ENCODE assay signal across 8 cellular contexts in genomic region chr13:91399189-91400093, GRCh38. TPM values are rescaled to one million over a fixed set of nuclear protein-coding genes. Genes with fewer than 3 reads are reported as not detected.
DNase-seq lines count a peak whose midpoint lies in the region; ATAC-seq and TF ChIP-seq lines count a peak whose summit lies in the region.

No MANE protein-coding gene starts in this region.

- no peaks in the 10 kb centered on the region for H3K36me3 ChIP-seq in iPS-20b (ENCODE audit: insufficient read depth, low read depth, low read length)

- H3K4me3 ChIP-seq in iPS-20b (ENCODE audit: low read length): peak overlapping the region; percentile 74

- peaks cover 45 to 62% (median 55%) of the 10 kb centered on the region in 3 donors for H3K27me3 Mint-ChIP-seq in CD14-positive monocyte (ENCODE audit: low read depth in 3 of 3)
- H3K27me3 Mint-ChIP-seq in activated CD4-positive, alpha-beta memory T cell treated with anti-CD3 and anti-CD28 coated beads for 36 hours: peaks cover 37% of the 10 kb centered on the region
- peaks cover 11% of the 10 kb centered on the region for H3K27me3 Mint-ChIP-seq in stimulated activated memory B cell treated with anti-CD40 and anti-IgM and Interleukin-4, amounts not matched to agents 10 μg/mL and 1 μg/mL and 100 μg/mL, for 72 hours

- POLR2A ChIA-PET in activated CD4-positive, alpha-beta memory T cell treated with anti-CD3 and anti-CD28 coated beads for 36 hours (lab: Charles Lee): interaction anchor here (0.8 kb wide), 1 partner anchor 52 kb away, joined by 5 read pairs; the partner anchor contains the start of gene MIR17HG

- no peaks in the 10 kb centered on the region for H3K4me1 ChIP-seq in iPS-20b (ENCODE audit: insufficient read depth, low read length)

- no peak for DNase-seq in CD14-positive monocyte (ENCODE audit: low spot score)
- DNase-seq in activated CD4-positive, alpha-beta memory T cell treated with anti-CD3 and anti-CD28 coated beads for 36 hours: no peak
- no peak for DNase-seq in NCI-H82 (lab: John Stamatoyannopoulos, UW)
- no peak for DNase-seq in A172 (ENCODE audit: low spot score)

- H3K27ac Mint-ChIP-seq in CD14-positive monocyte: no peak overlapping the region
- H3K27ac Mint-ChIP-seq in activated CD4-positive, alpha-beta memory T cell treated with anti-CD3 and anti-CD28 coated beads for 36 hours: no peak overlapping the region
- peak overlapping the region; percentile 59 for H3K27ac Mint-ChIP-seq in stimulated activated memory B cell treated with anti-CD40 and anti-IgM and Interleukin-4, amounts not matched to agents 10 μg/mL and 1 μg/mL and 100 μg/mL, for 72 hours

- peak; percentile 15 for ATAC-seq in GM21786 (IDR thresholded peaks at IDR 0.05; ENCODE audit: unreplicated experiment)
- ATAC-seq in stimulated activated memory B cell treated with anti-CD40 and anti-IgM and Interleukin-4, amounts not matched to agents 10 μg/mL and 1 μg/mL and 100 μg/mL, for 72 hours: peak; percentile 31
- ATAC-seq in activated CD4-positive, CD25-positive, alpha-beta regulatory T cell treated with anti-CD3 and anti-CD28 coated beads, Interleukin-2, amount 50 U/mL, for 24 hours: no peak

- H3K27me3 ChIP-seq in iPS-20b (ENCODE audit: insufficient read depth, low read length): peaks cover 71% of the 10 kb centered on the region

- TF ChIP-seq CTCF in CD14-positive monocyte (IDR thresholded peaks at IDR 0.05): no peak

- CTCF ChIA-PET in activated CD4-positive, alpha-beta memory T cell treated with anti-CD3 and anti-CD28 coated beads for 36 hours (lab: Charles Lee): interaction anchor here (0.9 to 1.9 kb wide), 4 partner anchors 10 to 18 kb away, joined by 3 to 5 read pairs (median 4); no protein-coding TSS in a partner anchor

- H3K4me1 Mint-ChIP-seq in CD14-positive monocyte: peaks cover 21% of the 10 kb centered on the region
- H3K4me1 Mint-ChIP-seq in activated CD4-positive, alpha-beta memory T cell treated with anti-CD3 and anti-CD28 coated beads for 36 hours (ENCODE audit: low read depth): peaks cover 9% of the 10 kb centered on the region
- H3K4me1 Mint-ChIP-seq in stimulated activated memory B cell treated with anti-CD40 and anti-IgM and Interleukin-4, amounts not matched to agents 10 μg/mL and 1 μg/mL and 100 μg/mL, for 72 hours: peaks cover 39% of the 10 kb centered on the region

- H3K4me3 Mint-ChIP-seq in CD14-positive monocyte: peak overlapping the region; percentile 72 to 89
- H3K4me3 Mint-ChIP-seq in activated CD4-positive, alpha-beta memory T cell treated with anti-CD3 and anti-CD28 coated beads for 36 hours: peak overlapping the region; percentile 69
- H3K4me3 Mint-ChIP-seq in stimulated activated memory B cell treated with anti-CD40 and anti-IgM and Interleukin-4, amounts not matched to agents 10 μg/mL and 1 μg/mL and 100 μg/mL, for 72 hours: peak overlapping the region; percentile 81

- no peaks in the 10 kb centered on the region for H3K36me3 Mint-ChIP-seq in CD14-positive monocyte
- no peaks in the 10 kb centered on the region for H3K36me3 Mint-ChIP-seq in activated CD4-positive, alpha-beta memory T cell treated with anti-CD3 and anti-CD28 coated beads for 36 hours
- no peaks in the 10 kb centered on the region for H3K36me3 Mint-ChIP-seq in stimulated activated memory B cell treated with anti-CD40 and anti-IgM and Interleukin-4, amounts not matched to agents 10 μg/mL and 1 μg/mL and 100 μg/mL, for 72 hours

- H3K9me3 Mint-ChIP-seq in CD14-positive monocyte: peaks cover 0 to 9% (median 4%) of the 10 kb centered on the region in 7 donors
- H3K9me3 Mint-ChIP-seq in activated CD4-positive, alpha-beta memory T cell treated with anti-CD3 and anti-CD28 coated beads for 36 hours: no peaks in the 10 kb centered on the region
- no peaks in the 10 kb centered on the region for H3K9me3 Mint-ChIP-seq in stimulated activated memory B cell treated with anti-CD40 and anti-IgM and Interleukin-4, amounts not matched to agents 10 μg/mL and 1 μg/mL and 100 μg/mL, for 72 hours

- no peaks in the 10 kb centered on the region for H3K9me3 ChIP-seq in iPS-20b (ENCODE audit: insufficient read depth, low read depth, low read length)

- intact Hi-C loops in CD14-positive monocyte (cut with micrococcal nuclease): loop anchor here in 1 of 2 donors (10.0 kb wide), 1 partner anchor 55 kb away; the partner anchor contains the start of gene MIR17HG
- intact Hi-C loops in activated CD4-positive, alpha-beta memory T cell treated with anti-CD3 and anti-CD28 coated beads for 36 hours (cut with micrococcal nuclease): loop anchor here (2.0 kb wide), 1 partner anchor 87 kb away; no protein-coding TSS in a partner anchor

- H3K27ac ChIP-seq in iPS-20b (ENCODE audit: low read length): no peak overlapping the region

- H3K9ac ChIP-seq in iPS-20b (ENCODE audit: low read depth, low read length): no peak overlapping the region

RNA-seq across cellular contexts. Expression of gene GPC5, which starts 1.0 kb away (rescaled TPM):
- not detected for polyA plus RNA-seq in CD14-positive monocyte
- total RNA-seq in activated CD4-positive, alpha-beta memory T cell treated with anti-CD3 and anti-CD28 coated beads for 36 hours: under 1 TPM; 0.17 to 0.29 TPM
- not detected in 2 replicates for total RNA-seq in A172 (2014; rRNA removed; shearing (Covaris generic))

RNA-seq across cellular contexts. Expression of gene MIR17HG, which starts 52.0 kb away (rescaled TPM):
- polyA plus RNA-seq in CD14-positive monocyte: under 1 TPM; 0.05 to 0.30 TPM
- 10 to 100 TPM; 19.5 to 22.0 TPM for total RNA-seq in activated CD4-positive, alpha-beta memory T cell treated with anti-CD3 and anti-CD28 coated beads for 36 hours
- total RNA-seq in A172 (2014; rRNA removed; shearing (Covaris generic)): 2.1 and 3.7 TPM in 2 replicates

Comparison
In these comparisons a context has a peak if more than half of its experiments do, and no peak if none do; other contexts are left out.
1. ATAC-seq: peak in GM21786 (single experiment) and stimulated activated memory B cell treated with anti-CD40 and anti-IgM and Interleukin-4, amounts not matched to agents 10 μg/mL and 1 μg/mL and 100 μg/mL, for 72 hours (single experiment); none in activated CD4-positive, CD25-positive, alpha-beta regulatory T cell treated with anti-CD3 and anti-CD28 coated beads, Interleukin-2, amount 50 U/mL, for 24 hours (0 of 2).
2. Peak in every context shown above with its lines, with median percentiles within 50 percentile points of each other: H3K4me3 Mint-ChIP-seq.